10 cellular contexts compared by ENCODE assay signal in the genomic region with DNA sequence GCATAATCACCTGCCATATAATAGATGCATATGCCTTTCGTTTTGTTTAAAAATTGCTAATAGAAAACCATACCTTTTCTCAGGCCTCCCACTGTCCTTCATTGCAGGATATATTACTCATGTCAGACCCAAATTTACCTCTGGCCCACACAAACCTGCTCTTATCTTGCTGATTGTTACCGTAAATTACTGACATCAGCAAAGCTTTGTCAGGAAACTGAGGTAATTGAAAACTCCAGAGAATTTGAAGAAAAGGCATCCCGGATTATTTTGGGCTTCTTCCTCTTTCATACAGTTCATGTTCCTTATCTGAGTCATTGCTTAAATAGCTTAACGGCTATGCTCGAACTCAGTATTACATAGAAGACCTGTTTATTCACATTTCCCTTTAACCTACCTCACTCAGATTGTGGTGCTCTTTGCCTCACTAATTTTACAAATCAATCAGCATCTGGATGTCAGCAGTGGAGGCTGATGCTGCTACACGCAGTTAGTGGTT.
DNase-seq lines count a peak whose midpoint lies in the region; ATAC-seq and TF ChIP-seq lines count a peak whose summit lies in the region.
"Had no signal": no experiment of that assay in that cellular context is flagged by ENCODE, and none has a peak within 500 bp of the region (broad histone marks: within the 10 kb centered on the region; RNA-seq: fewer than 3 reads in every experiment).

No MANE protein-coding gene starts in this region.

- no peak overlapping the region for H3K9ac ChIP-seq in PC-3 (ENCODE audit: low read length)

- H3F3A ChIP-seq in PC-3 (ENCODE audit: low read length, unreplicated experiment): no peaks in the 10 kb centered on the region

- intact Hi-C loops in PC-3 (cut with micrococcal nuclease): no loop called here

- no peak overlapping the region for H3K27ac Mint-ChIP-seq in effector memory CD8-positive, alpha-beta T cell
- H3K27ac Mint-ChIP-seq: T-helper 1 cell treated with Interleukin-12 subunit alpha and Interleukin-12 subunit beta and Interleukin-4 antibody, amounts not matched to agents 30 μg/mL and 1 μg/mL, for 36 hours had no signal

- no TSS peak for BruUV-seq in PC-3 (replicated peaks; lab: Mats Ljungman, UMichigan)

- H3K27ac ChIP-seq in PC-3 (ENCODE audit: low read length) (no peak overlapping the region), osteoblast (ENCODE audit: low read depth, low read length) (no peak overlapping the region)

- CTCF ChIA-PET in PC-3 (lab: Charles Lee): interaction anchor here (0.6 kb wide), 1 partner anchor 54 kb away, joined by 3 read pairs; no protein-coding TSS in a partner anchor

- DNase-seq in PC-3 (peak; percentile 54), osteoblast (ENCODE audit: insufficient read length, low spot score, missing footprints) (no peak), DMS53 treated with DMSO at 0.1 percent for 48 hours (lab: John Stamatoyannopoulos, UW; ENCODE audit: unreplicated experiment) (no peak), NCI-H524 treated with DMSO at 0.1 percent for 48 hours (lab: John Stamatoyannopoulos, UW) (no peak)
- no peak for DNase-seq in effector memory CD8-positive, alpha-beta T cell
- DNase-seq: cerebellar nuclear complex had no signal

- no peaks in the 10 kb centered on the region for H3K9me2 ChIP-seq in PC-3 (replicated peaks; ENCODE audit: low read length)

- H3K27me3 Mint-ChIP-seq in effector memory CD8-positive, alpha-beta T cell: no peaks in the 10 kb centered on the region

- peaks cover 3 to 23% of the 10 kb centered on the region in 2 donors for H3K4me1 Mint-ChIP-seq in effector memory CD8-positive, alpha-beta T cell (ENCODE audit: low read depth in 2 of 2)

- H3K36me3 Mint-ChIP-seq in effector memory CD8-positive, alpha-beta T cell (ENCODE audit: insufficient read depth): peaks cover 2% of the 10 kb centered on the region

- POLR2A ChIA-PET in PC-3 (lab: Charles Lee; ENCODE audit: unreplicated experiment): interaction anchor here (0.7 kb wide), 1 partner anchor 41 kb away, joined by 3 read pairs; no protein-coding TSS in a partner anchor

- no peaks in the 10 kb centered on the region for H3K79me2 ChIP-seq in PC-3 (ENCODE audit: low read length)
- no peaks in the 10 kb centered on the region for H3K79me2 ChIP-seq in osteoblast (ENCODE audit: insufficient read depth, low read length)

- H3K4me3 Mint-ChIP-seq in effector memory CD8-positive, alpha-beta T cell: no peak overlapping the region
- H3K4me3 Mint-ChIP-seq: T-helper 1 cell treated with Interleukin-12 subunit alpha and Interleukin-12 subunit beta and Interleukin-4 antibody, amounts not matched to agents 30 μg/mL and 1 μg/mL, for 36 hours had no signal

- H3K36me3 ChIP-seq in PC-3 (ENCODE audit: low read depth, low read length) (no peaks in the 10 kb centered on the region), osteoblast (ENCODE audit: insufficient read depth, low read length) (no peaks in the 10 kb centered on the region)

- TF ChIP-seq CTCF in PC-3 (conservative IDR thresholded peaks at IDR 0.05; ENCODE audit: low read depth, low read length) (no peak), osteoblast (IDR thresholded peaks at IDR 0.05; ENCODE audit: extremely low read depth, low read depth, low read length) (no peak)

- H3K4me2 ChIP-seq in PC-3 (ENCODE audit: low read length) (peak overlapping the region; percentile 11), osteoblast (ENCODE audit: insufficient read depth, low read length) (no peak overlapping the region)

- H3K9me3 ChIP-seq in PC-3 (ENCODE audit: low read length) (no peaks in the 10 kb centered on the region), osteoblast (ENCODE audit: low read depth, low read length) (no peaks in the 10 kb centered on the region)

- no peaks in the 10 kb centered on the region for H3K9me3 Mint-ChIP-seq in effector memory CD8-positive, alpha-beta T cell
- H3K9me3 Mint-ChIP-seq: T-helper 1 cell treated with Interleukin-12 subunit alpha and Interleukin-12 subunit beta and Interleukin-4 antibody, amounts not matched to agents 30 μg/mL and 1 μg/mL, for 36 hours had no signal

- ATAC-seq in GM19328 (IDR thresholded peaks at IDR 0.05; ENCODE audit: unreplicated experiment) (peak; percentile 46), HG02885 (IDR thresholded peaks at IDR 0.05; ENCODE audit: poor library complexity, unreplicated experiment) (peak; percentile 81), PC-3 (peak; percentile 74)
- no peak for ATAC-seq in effector memory CD8-positive, alpha-beta T cell (replicated peaks)

- peaks cover 19% of the 10 kb centered on the region for H3K4me1 ChIP-seq in PC-3 (ENCODE audit: insufficient read depth, low read length)
- peaks cover 18% of the 10 kb centered on the region for H3K4me1 ChIP-seq in osteoblast (ENCODE audit: insufficient read depth, low read length)

- H4K20me1 ChIP-seq in PC-3 (ENCODE audit: low read length) (no peaks in the 10 kb centered on the region), osteoblast (ENCODE audit: insufficient read depth, low read length) (no peaks in the 10 kb centered on the region)

- no peaks in the 10 kb centered on the region for H3K27me3 ChIP-seq in PC-3 (ENCODE audit: low read length)
- H3K27me3 ChIP-seq in osteoblast (ENCODE audit: insufficient read depth, low read length): no peaks in the 10 kb centered on the region

- H2AFZ ChIP-seq in PC-3 (ENCODE audit: low read length) (peak overlapping the region; percentile 55), osteoblast (ENCODE audit: low read length) (peak overlapping the region; percentile 11)

- H3K4me3 ChIP-seq in PC-3 (ENCODE audit: low read length): no peak overlapping the region
- H3K4me3 ChIP-seq in osteoblast (ENCODE audit: insufficient read depth, low read length): no peak overlapping the region
- H3K4me3 ChIP-seq: lung had no signal
